1 cellular context compared by ENCODE assay signal in genomic region chr19:48351341-48351752, GRCh38.
TF ChIP-seq lines count a peak whose summit lies in the region.

No MANE protein-coding gene starts in this region.

TF ChIP-seq in HEK293, 187 proteins besides CTCF, POLR2A, EP300 and RAD21 (continued from another document and continues in another):
- TF ChIP-seq PRDM10 (tag by site-specific recombination; IDR thresholded peaks at IDR 0.05) (no peak), ZNF580 (tag by site-specific recombination; IDR thresholded peaks at IDR 0.05) (peak; percentile 98), YY2 (tag by site-specific recombination; IDR thresholded peaks at IDR 0.05) (0 out of 2 replicates have a peak, but pooled peaks have one; percentile 8), ZNF280D (tag by site-specific recombination; IDR thresholded peaks at IDR 0.05) (peak; percentile 93), REPIN1 (tag by site-specific recombination; IDR thresholded peaks at IDR 0.05; ENCODE audit: low read depth) (0 out of 2 replicates have a peak, but pooled peaks have one; percentile 18), ZNF112 (tag by site-specific recombination; IDR thresholded peaks at IDR 0.05) (no peak), GLIS1 (tag by site-specific recombination; IDR thresholded peaks at IDR 0.05) (peak; percentile 17; the same call in 1 of the 2 replicates), ZBTB1 (tag by site-specific recombination; IDR thresholded peaks at IDR 0.05) (no peak), ZNF777 (tag by site-specific recombination; IDR thresholded peaks at IDR 0.05; ENCODE audit: borderline replicate concordance) (no peak), ZNF664 (tag by site-specific recombination; IDR thresholded peaks at IDR 0.05) (no peak), ZNF23 (tag by site-specific recombination; IDR thresholded peaks at IDR 0.05; ENCODE audit: borderline replicate concordance) (no peak), GFI1B (tag by site-specific recombination; IDR thresholded peaks at IDR 0.05) (no peak), GLIS2 (tag by site-specific recombination; IDR thresholded peaks at IDR 0.05) (no peak), BCL6B (tag by site-specific recombination; IDR thresholded peaks at IDR 0.05) (no peak), ZNF791 (tag by site-specific recombination; IDR thresholded peaks at IDR 0.05) (no peak), ZNF501 (tag by site-specific recombination; IDR thresholded peaks at IDR 0.05) (peak; percentile 44; the same call in 1 of the 2 replicates), SALL2 (tag by site-specific recombination; IDR thresholded peaks at IDR 0.05; ENCODE audit: borderline replicate concordance) (no peak), ZNF24 (tag by site-specific recombination; IDR thresholded peaks at IDR 0.05) (0 out of 2 replicates have a peak, but pooled peaks have one; percentile 19), ZXDB (tag by site-specific recombination; IDR thresholded peaks at IDR 0.05) (peak; percentile 48), ZNF76 (tag by site-specific recombination; IDR thresholded peaks at IDR 0.05; ENCODE audit: borderline replicate concordance, low read depth) (no peak), ZNF16 (tag by site-specific recombination; IDR thresholded peaks at IDR 0.05; ENCODE audit: low read depth) (no peak), HOXC10 (CRISPR knock-in tag; IDR thresholded peaks at IDR 0.05) (no peak), ZNF341 (tag by site-specific recombination; IDR thresholded peaks at IDR 0.05; ENCODE audit: low read depth) (peak; percentile 38), ZSCAN5A (tag by site-specific recombination; IDR thresholded peaks at IDR 0.05) (0 out of 2 replicates have a peak, but pooled peaks have one; percentile 48), ZNF10 (tag by site-specific recombination; IDR thresholded peaks at IDR 0.05) (peak; percentile 98), ZNF548 (tag by site-specific recombination; IDR thresholded peaks at IDR 0.05) (no peak), PATZ1 (tag by site-specific recombination; IDR thresholded peaks at IDR 0.05) (peak; percentile 25; the same call in 1 of the 2 replicates), ZNF561 (tag by site-specific recombination; IDR thresholded peaks at IDR 0.05; ENCODE audit: borderline replicate concordance) (no peak), ZNF529 (tag by site-specific recombination; IDR thresholded peaks at IDR 0.05; ENCODE audit: insufficient replicate concordance) (no peak), ZBTB7A (tag by site-specific recombination; IDR thresholded peaks at IDR 0.05; ENCODE audit: low read depth) (no peak), ZNF274 (IDR thresholded peaks at IDR 0.05; ENCODE audit: low read length) (no peak), ZNF274 (tag by site-specific recombination; IDR thresholded peaks at IDR 0.05; ENCODE audit: borderline replicate concordance) (no peak)
- TF ChIP-seq, protein P1, sequence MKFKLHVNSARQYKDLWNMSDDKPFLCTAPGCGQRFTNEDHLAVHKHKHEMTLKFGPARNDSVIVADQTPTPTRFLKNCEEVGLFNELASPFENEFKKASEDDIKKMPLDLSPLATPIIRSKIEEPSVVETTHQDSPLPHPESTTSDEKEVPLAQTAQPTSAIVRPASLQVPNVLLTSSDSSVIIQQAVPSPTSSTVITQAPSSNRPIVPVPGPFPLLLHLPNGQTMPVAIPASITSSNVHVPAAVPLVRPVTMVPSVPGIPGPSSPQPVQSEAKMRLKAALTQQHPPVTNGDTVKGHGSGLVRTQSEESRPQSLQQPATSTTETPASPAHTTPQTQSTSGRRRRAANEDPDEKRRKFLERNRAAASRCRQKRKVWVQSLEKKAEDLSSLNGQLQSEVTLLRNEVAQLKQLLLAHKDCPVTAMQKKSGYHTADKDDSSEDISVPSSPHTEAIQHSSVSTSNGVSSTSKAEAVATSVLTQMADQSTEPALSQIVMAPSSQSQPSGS (tag by site-specific recombination; IDR thresholded peaks at IDR 0.05; ENCODE audit: low read depth): no peak
- TF ChIP-seq, protein P2, sequence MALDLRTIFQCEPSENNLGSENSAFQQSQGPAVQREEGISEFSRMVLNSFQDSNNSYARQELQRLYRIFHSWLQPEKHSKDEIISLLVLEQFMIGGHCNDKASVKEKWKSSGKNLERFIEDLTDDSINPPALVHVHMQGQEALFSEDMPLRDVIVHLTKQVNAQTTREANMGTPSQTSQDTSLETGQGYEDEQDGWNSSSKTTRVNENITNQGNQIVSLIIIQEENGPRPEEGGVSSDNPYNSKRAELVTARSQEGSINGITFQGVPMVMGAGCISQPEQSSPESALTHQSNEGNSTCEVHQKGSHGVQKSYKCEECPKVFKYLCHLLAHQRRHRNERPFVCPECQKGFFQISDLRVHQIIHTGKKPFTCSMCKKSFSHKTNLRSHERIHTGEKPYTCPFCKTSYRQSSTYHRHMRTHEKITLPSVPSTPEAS (tag by site-specific recombination; IDR thresholded peaks at IDR 0.05): no peak
- TF ChIP-seq, protein P3, sequence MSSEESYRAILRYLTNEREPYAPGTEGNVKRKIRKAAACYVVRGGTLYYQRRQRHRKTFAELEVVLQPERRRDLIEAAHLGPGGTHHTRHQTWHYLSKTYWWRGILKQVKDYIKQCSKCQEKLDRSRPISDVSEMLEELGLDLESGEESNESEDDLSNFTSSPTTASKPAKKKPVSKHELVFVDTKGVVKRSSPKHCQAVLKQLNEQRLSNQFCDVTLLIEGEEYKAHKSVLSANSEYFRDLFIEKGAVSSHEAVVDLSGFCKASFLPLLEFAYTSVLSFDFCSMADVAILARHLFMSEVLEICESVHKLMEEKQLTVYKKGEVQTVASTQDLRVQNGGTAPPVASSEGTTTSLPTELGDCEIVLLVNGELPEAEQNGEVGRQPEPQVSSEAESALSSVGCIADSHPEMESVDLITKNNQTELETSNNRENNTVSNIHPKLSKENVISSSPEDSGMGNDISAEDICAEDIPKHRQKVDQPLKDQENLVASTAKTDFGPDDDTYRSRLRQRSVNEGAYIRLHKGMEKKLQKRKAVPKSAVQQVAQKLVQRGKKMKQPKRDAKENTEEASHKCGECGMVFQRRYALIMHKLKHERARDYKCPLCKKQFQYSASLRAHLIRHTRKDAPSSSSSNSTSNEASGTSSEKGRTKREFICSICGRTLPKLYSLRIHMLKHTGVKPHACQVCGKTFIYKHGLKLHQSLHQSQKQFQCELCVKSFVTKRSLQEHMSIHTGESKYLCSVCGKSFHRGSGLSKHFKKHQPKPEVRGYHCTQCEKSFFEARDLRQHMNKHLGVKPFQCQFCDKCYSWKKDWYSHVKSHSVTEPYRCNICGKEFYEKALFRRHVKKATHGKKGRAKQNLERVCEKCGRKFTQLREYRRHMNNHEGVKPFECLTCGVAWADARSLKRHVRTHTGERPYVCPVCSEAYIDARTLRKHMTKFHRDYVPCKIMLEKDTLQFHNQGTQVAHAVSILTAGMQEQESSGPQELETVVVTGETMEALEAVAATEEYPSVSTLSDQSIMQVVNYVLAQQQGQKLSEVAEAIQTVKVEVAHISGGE (tag by site-specific recombination; conservative IDR thresholded peaks at IDR 0.05; ENCODE audit: low read depth): no peak
